14 cellular contexts compared by ENCODE assay signal in genomic region chr3:186417791-186418190, GRCh38. TPM values are rescaled to one million over a fixed set of nuclear protein-coding genes. Genes with fewer than 3 reads are reported as not detected.
A peak's percentile ranks its signal among the peaks of the same experiment; 100 is the strongest.
DNase-seq lines count a peak whose midpoint lies in the region; ATAC-seq, FAIRE-seq and TF ChIP-seq lines count a peak whose summit lies in the region.
"Had no signal": no experiment of that assay in that cellular context is flagged by ENCODE, and none has a peak within 500 bp of the region (broad histone marks: within the 10 kb centered on the region; RNA-seq: fewer than 3 reads in every experiment).

No MANE protein-coding gene starts in this region.

- H3K9me3 ChIP-seq in breast epithelium (no peaks in the 10 kb centered on the region), SK-N-SH (no peaks in the 10 kb centered on the region), small intestine (ENCODE audit: control insufficient read depth, low read depth) (no peaks in the 10 kb centered on the region)
- H3K9me3 ChIP-seq: right atrium auricular region had no signal

- POLR2A ChIA-PET in MCF 10A (lab: Yijun Ruan, JAX) = interaction anchor here (0.6 kb wide), 1 partner anchor 28 kb away, joined by 3 read pairs; no protein-coding TSS in a partner anchor
- POLR2A ChIA-PET in SK-N-SH (lab: Yijun Ruan, JAX) = no interaction called here

- CTCF ChIA-PET in MCF 10A (lab: Yijun Ruan, JAX) (interaction anchor here (0.6 to 0.8 kb wide), 2 partner anchors 149 to 205 kb away, joined by 3 read pairs; no protein-coding TSS in a partner anchor), SK-N-SH (lab: Yijun Ruan, JAX) (interaction anchor here (1.2 kb wide), 1 partner anchor 41 kb away, joined by 4 read pairs; no protein-coding TSS in a partner anchor)

- H3K4me3 Mint-ChIP-seq in MCF 10A (ENCODE audit: unreplicated experiment) = no peak overlapping the region
- H3K4me3 Mint-ChIP-seq: CD4-positive, CD25-positive, alpha-beta regulatory T cell; mesothelial cell of epicardium; T-helper 17 cell had no signal

- no peaks in the 10 kb centered on the region for H3K27me3 Mint-ChIP-seq in MCF 10A (ENCODE audit: insufficient read depth, unreplicated experiment)

- DNase-seq in MCF 10A (ENCODE audit: unreplicated experiment) (peak; percentile 76), breast epithelium (ENCODE audit: low spot score in 2 of 2) (no peak), SK-N-SH (no peak), fibroblast of villous mesenchyme (ENCODE audit: low read depth) (peak; percentile 48), pons (ENCODE audit: low spot score) (no peak), small intestine (no peak)
- no peak for DNase-seq in activated CD4-positive, CD25-positive, alpha-beta regulatory T cell treated with anti-CD3 and anti-CD28 coated beads, Interleukin-2, amount 50 U/mL, for 72 hours
- DNase-seq: CD4-positive, CD25-positive, alpha-beta regulatory T cell; NCI-H1436; T-helper 17 cell had no signal

- WGBS in SK-N-SH (ENCODE audit: low lambda C conversion rate) = 19% methylated on average over 2 of the region's 2 CpGs
- 48 to 62% (median 53%) methylated on average over 2 of the region's 2 CpGs for WGBS in small intestine, 3 donors

- TF ChIP-seq RAD21 in SK-N-SH (IDR thresholded peaks at IDR 0.05; ENCODE audit: low read length) = no peak

- peaks cover 22% of the 10 kb centered on the region for H3F3A ChIP-seq in SK-N-SH (replicated peaks; ENCODE audit: insufficient read depth)

- H3K9me3 Mint-ChIP-seq in MCF 10A (ENCODE audit: unreplicated experiment) = no peaks in the 10 kb centered on the region
- H3K9me3 Mint-ChIP-seq: CD4-positive, CD25-positive, alpha-beta regulatory T cell had no signal

- intact Hi-C loops in MCF 10A (cut with micrococcal nuclease) (no loop called here), breast epithelium (cut with DNase I; ENCODE audit: low total_unique reads) (no loop called here)

- H4K20me1 ChIP-seq in SK-N-SH (ENCODE audit: insufficient read depth) = no peaks in the 10 kb centered on the region

- H3K4me1 ChIP-seq in breast epithelium (no peaks in the 10 kb centered on the region), SK-N-SH (ENCODE audit: control insufficient read depth in 1 of 2, insufficient read depth in 2 of 2, low read depth in 1 of 2, low read length in 1 of 2) (peaks cover 7 to 10% of the 10 kb centered on the region in 2 experiments; a peak in 3 of 4 replicates), small intestine (ENCODE audit: control insufficient read depth in 2 of 2, insufficient read depth in 1 of 2, low read depth in 1 of 2, low read length in 1 of 2) (peaks cover 0 to 2% of the 10 kb centered on the region in 2 donors)

- TF ChIP-seq CTCF in MCF 10A (IDR thresholded peaks at IDR 0.05; ENCODE audit: unreplicated experiment) (no peak), breast epithelium (IDR thresholded peaks at IDR 0.05) (no peak), SK-N-SH (IDR thresholded peaks at IDR 0.05) (no peak), fibroblast of villous mesenchyme (IDR thresholded peaks at IDR 0.05; ENCODE audit: insufficient read depth, low read depth, low read length) (no peak)

- H3K36me3 ChIP-seq in breast epithelium = no peaks in the 10 kb centered on the region
- H3K36me3 ChIP-seq in SK-N-SH (replicated peaks in 1 of 2; ENCODE audit: control insufficient read depth in 1 of 2, insufficient read depth in 2 of 2, low read length in 1 of 2) = no peaks in the 10 kb centered on the region
- H3K36me3 ChIP-seq in small intestine (ENCODE audit: control insufficient read depth in 2 of 2, insufficient read depth in 2 of 2, low read length in 2 of 2) = no peaks in the 10 kb centered on the region
- H3K36me3 ChIP-seq: right atrium auricular region had no signal

- H3K4me2 ChIP-seq in SK-N-SH = peak overlapping the region; percentile 32; the same call in 1 of the 2 replicates

- TF ChIP-seq EP300 in SK-N-SH (IDR thresholded peaks at IDR 0.05; ENCODE audit: borderline replicate concordance in 1 of 2, low read depth in 1 of 2, low read length in 1 of 2) = peak in 1 of 2 experiments; percentile 52; a peak in 1 of 4 replicates

- no peaks in the 10 kb centered on the region for H3K9me2 ChIP-seq in SK-N-SH

- peaks cover 53% of the 10 kb centered on the region for H3K4me1 Mint-ChIP-seq in MCF 10A (ENCODE audit: insufficient read depth, unreplicated experiment)

- TF ChIP-seq POLR2A in breast epithelium (IDR thresholded peaks at IDR 0.05) = no peak

- no peak for ATAC-seq in HG03571 (IDR thresholded peaks at IDR 0.05; ENCODE audit: unreplicated experiment)
- ATAC-seq: T-helper 17 cell had no signal

- no peak for FAIRE-seq in small intestine (lab: Jason Lieb, UNC)
- FAIRE-seq: colon had no signal

- no peak overlapping the region for H3K9ac ChIP-seq in SK-N-SH

- no peak overlapping the region for H3K27ac Mint-ChIP-seq in MCF 10A (ENCODE audit: low read depth, unreplicated experiment)
- H3K27ac Mint-ChIP-seq: CD4-positive, CD25-positive, alpha-beta regulatory T cell; T-helper 17 cell had no signal

- H3K27me3 ChIP-seq in breast epithelium (no peaks in the 10 kb centered on the region), SK-N-SH (ENCODE audit: insufficient read depth) (no peaks in the 10 kb centered on the region), small intestine (ENCODE audit: control insufficient read depth in 2 of 2, insufficient read depth in 2 of 2, low read length in 2 of 2) (peaks cover 0 to 2% of the 10 kb centered on the region in 2 donors)
- H3K27me3 ChIP-seq: right atrium auricular region had no signal

- H2AFZ ChIP-seq in SK-N-SH (ENCODE audit: low read depth) = no peak overlapping the region

- H3K27ac ChIP-seq in breast epithelium (no peak overlapping the region), SK-N-SH (ENCODE audit: low read depth in 2 of 2, low read length in 1 of 2) (peak overlapping the region in 1 of 2 experiments; percentile 14; a peak in 2 of 4 replicates), small intestine (ENCODE audit: low read depth in 1 of 2, low read length in 1 of 2) (no peak overlapping the region)
- H3K27ac ChIP-seq: right atrium auricular region had no signal

- peaks cover 15% of the 10 kb centered on the region for H3K36me3 Mint-ChIP-seq in MCF 10A (ENCODE audit: insufficient read depth, unreplicated experiment)
- H3K36me3 Mint-ChIP-seq: CD4-positive, CD25-positive, alpha-beta regulatory T cell; mesothelial cell of epicardium had no signal

- H3K79me2 ChIP-seq in SK-N-SH (ENCODE audit: insufficient read depth) = no peaks in the 10 kb centered on the region

- H3K4me3 ChIP-seq in breast epithelium (no peak overlapping the region), SK-N-SH (ENCODE audit: low read depth in 2 of 2, low read length in 1 of 2) (no peak overlapping the region), fibroblast of villous mesenchyme (ENCODE audit: low read depth, low read length) (no peak overlapping the region), small intestine (ENCODE audit: low read depth in 1 of 2, low read length in 2 of 2) (no peak overlapping the region)
- H3K4me3 ChIP-seq: right atrium auricular region had no signal

- BruUV-seq in MCF 10A (replicated peaks; lab: Mats Ljungman, UMichigan) = no TSS peak

TF ChIP-seq in SK-N-SH, 30 proteins besides CTCF, POLR2A, EP300 and RAD21 (continues in another document):
- TF ChIP-seq REST (IDR thresholded peaks at IDR 0.05; ENCODE audit: low read depth, low read length) (no peak), RXRA (IDR thresholded peaks at IDR 0.05; ENCODE audit: borderline replicate concordance, low read depth) (peak; percentile 12; the same call in 1 of the 2 replicates), EZH2phosphoT487 (IDR thresholded peaks at IDR 0.05; ENCODE audit: borderline replicate concordance, low read depth) (no peak), CHD2 (IDR thresholded peaks at IDR 0.05; ENCODE audit: low read length, partially characterized antibody) (no peak), GABPA (IDR thresholded peaks at IDR 0.05; ENCODE audit: low read depth) (0 out of 2 replicates have a peak, but pooled peaks have one; percentile 23), JUND (IDR thresholded peaks at IDR 0.05) (peak; percentile 91)
- TF ChIP-seq, protein P1, sequence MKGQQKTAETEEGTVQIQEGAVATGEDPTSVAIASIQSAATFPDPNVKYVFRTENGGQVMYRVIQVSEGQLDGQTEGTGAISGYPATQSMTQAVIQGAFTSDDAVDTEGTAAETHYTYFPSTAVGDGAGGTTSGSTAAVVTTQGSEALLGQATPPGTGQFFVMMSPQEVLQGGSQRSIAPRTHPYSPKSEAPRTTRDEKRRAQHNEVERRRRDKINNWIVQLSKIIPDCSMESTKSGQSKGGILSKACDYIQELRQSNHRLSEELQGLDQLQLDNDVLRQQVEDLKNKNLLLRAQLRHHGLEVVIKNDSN (IDR thresholded peaks at IDR 0.05; ENCODE audit: borderline replicate concordance, low read depth) = no peak

RNA-seq across cellular contexts. Expression of gene DGKG, which starts 55.8 kb away (rescaled TPM):
- total RNA-seq in MCF 10A (2022) = not detected in 2 replicates
- total RNA-seq in breast epithelium = 1 to 10 TPM in 2 of 3 donors, under 1 TPM in 1; 0.59 to 2.3 (median 2.1) TPM
- 0.12 and 0.13 TPM in 2 replicates for polyA plus RNA-seq in SK-N-SH (2012; rRNA removed)
- polyA plus RNA-seq in SK-N-SH (2012; cell fraction: cytosol; rRNA removed) = 0.19 and 0.22 TPM in 2 replicates
- polyA plus RNA-seq in SK-N-SH (2012; cell fraction: nucleus; rRNA removed) = 0.07 and 0.11 TPM in 2 replicates
- under 0.01 and 0.32 TPM in 2 replicates for total RNA-seq in fibroblast of villous mesenchyme
- 1 to 10 TPM in 2 of 3 donors, under 1 TPM in 1; 0.22 to 4.0 (median 1.6) TPM for polyA plus RNA-seq in small intestine
- polyA plus RNA-seq: CD4-positive, CD25-positive, alpha-beta regulatory T cell had no signal

Comparison
In these comparisons a context has a peak if more than half of its experiments do, and no peak if none do; other contexts are left out.
1. DNase-seq: peak in MCF 10A (single experiment) and fibroblast of villous mesenchyme (single experiment); none in breast epithelium (0 of 2), SK-N-SH (single experiment), pons (single experiment), activated CD4-positive, CD25-positive, alpha-beta regulatory T cell treated with anti-CD3 and anti-CD28 coated beads, Interleukin-2, amount 50 U/mL, for 72 hours (single experiment) and small intestine (single experiment).